7 cellular contexts compared by ENCODE assay signal in the genomic region with DNA sequence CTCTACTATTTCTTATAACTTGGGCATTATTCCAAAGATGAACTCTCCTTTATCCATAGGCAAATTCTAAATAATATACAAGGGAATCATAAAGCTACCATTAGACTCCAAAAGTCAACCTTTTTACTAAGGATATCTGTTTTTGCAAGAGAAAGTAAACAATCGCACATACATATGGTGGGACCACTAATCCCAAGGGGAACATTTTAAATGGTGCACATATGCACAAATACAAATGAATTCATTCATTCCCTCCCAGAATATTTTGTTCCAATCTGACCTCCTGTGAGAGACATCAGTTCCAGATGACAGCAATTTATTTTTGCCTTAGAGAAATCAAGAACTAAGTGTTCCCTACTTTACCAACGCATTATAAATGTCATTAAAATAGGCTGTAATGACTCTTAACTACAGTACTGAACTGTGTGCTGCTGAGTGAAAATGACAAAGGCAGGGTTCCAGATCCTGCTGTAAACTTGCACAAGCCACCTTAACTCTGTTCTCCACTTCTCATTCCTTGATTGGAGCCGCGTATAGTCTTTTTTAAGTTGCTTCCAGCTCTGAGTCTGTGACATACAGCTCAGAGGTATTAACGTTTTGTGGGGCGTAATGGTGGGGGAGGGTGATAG. TPM values are rescaled to one million over a fixed set of nuclear protein-coding genes. Genes with fewer than 3 reads are reported as not detected.
DNase-seq lines count a peak whose midpoint lies in the region; ATAC-seq, FAIRE-seq and TF ChIP-seq lines count a peak whose summit lies in the region.

No MANE protein-coding gene starts in this region.

- H3K36me3 ChIP-seq in HCT116 (ENCODE audit: control insufficient read depth in 1 of 2, insufficient read depth in 2 of 2, low read length in 2 of 2) = peaks cover 3 to 29% of the 10 kb centered on the region in 2 experiments; a peak in 2 of 4 replicates
- H3K36me3 ChIP-seq in skeletal muscle tissue (ENCODE audit: control insufficient read depth in 3 of 3, insufficient read depth in 3 of 3, low read length in 3 of 3) = no peaks in the 10 kb centered on the region

- RAD21 ChIA-PET in HCT116 (lab: Charles Lee; ENCODE audit: low non-redundant PET in 1 of 2, low total read pairs in 2 of 2, uncharacterized antibody in 2 of 2, unreplicated experiment in 2 of 2) = no interaction called here

- H3K4me1 ChIP-seq in HCT116 (ENCODE audit: control insufficient read depth in 1 of 2, insufficient read depth in 2 of 2, low read length in 2 of 2) = peaks cover 8 to 29% of the 10 kb centered on the region in 2 experiments
- peaks cover 23 to 43% (median 31%) of the 10 kb centered on the region in 3 donors for H3K4me1 ChIP-seq in skeletal muscle tissue (ENCODE audit: control insufficient read depth in 3 of 3, insufficient read depth in 3 of 3, low read length in 3 of 3)

- no peak overlapping the region for H3K27ac ChIP-seq in HCT116 (ENCODE audit: low read depth, low read length)
- H3K27ac ChIP-seq in VCaP = peak overlapping the region; percentile 96
- H3K27ac ChIP-seq in skeletal muscle tissue (ENCODE audit: low read depth, low read length) = no peak overlapping the region

- no peaks in the 10 kb centered on the region for H3K36me3 Mint-ChIP-seq in glutamatergic neuron (ENCODE audit: unreplicated experiment)

- peak overlapping the region; percentile 97 for H3K4me3 Mint-ChIP-seq in glutamatergic neuron (ENCODE audit: unreplicated experiment)

- peak overlapping the region; percentile 87 to 94 for H3K4me3 ChIP-seq in HCT116 (replicated peaks in 1 of 2; ENCODE audit: low read depth in 1 of 2, low read length in 2 of 2)
- peak overlapping the region; percentile 90 to 98 (median 97) for H3K4me3 ChIP-seq in skeletal muscle tissue (ENCODE audit: low read length in 3 of 3)

- CTCF ChIA-PET in HCT116 (lab: Charles Lee) = no interaction called here

- BruUV-seq in HCT116 (replicated peaks; lab: Mats Ljungman, UMichigan) = no TSS peak

- intact Hi-C loops in HCT116 (cut with micrococcal nuclease) = no loop called here

- TF ChIP-seq RAD21 in HCT116 (IDR thresholded peaks at IDR 0.05; ENCODE audit: low read depth) = no peak

- no peaks in the 10 kb centered on the region for H3K9me2 ChIP-seq in HCT116 (ENCODE audit: insufficient read depth)

- H3K9me3 ChIP-seq in HCT116 (ENCODE audit: control insufficient read depth in 1 of 2, insufficient read depth in 1 of 2, low read depth in 1 of 2, low read length in 2 of 2) (no peaks in the 10 kb centered on the region), skeletal muscle tissue (ENCODE audit: control insufficient read depth in 3 of 3, low read length in 3 of 3) (no peaks in the 10 kb centered on the region)

- H3K27ac Mint-ChIP-seq in glutamatergic neuron (ENCODE audit: unreplicated experiment) = peak overlapping the region; percentile 92

- peaks cover 27% of the 10 kb centered on the region for H3K4me1 Mint-ChIP-seq in glutamatergic neuron (ENCODE audit: low read depth, unreplicated experiment)

- H3K9ac ChIP-seq in HCT116 (ENCODE audit: low read length) (peak overlapping the region; percentile 100), skeletal muscle tissue (ENCODE audit: low read depth in 1 of 3, low read length in 3 of 3) (peak overlapping the region; percentile 17 to 99 (median 63))

- H2AFZ ChIP-seq in HCT116 (ENCODE audit: low read depth, low read length, poor library complexity, severe bottlenecking) = no peak overlapping the region

- no peak for TF ChIP-seq POLR2A in HCT116 (IDR thresholded peaks at IDR 0.05; ENCODE audit: borderline replicate concordance, extremely low read depth, insufficient read depth, insufficient read length)

- peaks cover 7% of the 10 kb centered on the region for H3K9me3 Mint-ChIP-seq in glutamatergic neuron (ENCODE audit: unreplicated experiment)

- DNase-seq in HCT116 (ENCODE audit: low read depth, low spot score) = no peak
- DNase-seq in glutamatergic neuron = no peak
- DNase-seq in HTR-8/SVneo (ENCODE audit: insufficient read length, low spot score) = no peak
- DNase-seq in mucosa of gallbladder (ENCODE audit: low spot score) = no peak

- H3K4me2 ChIP-seq in HCT116 (ENCODE audit: low read length) = peak overlapping the region; percentile 78

- ATAC-seq in HCT116 (no peak), HG03135 (IDR thresholded peaks at IDR 0.05; ENCODE audit: unreplicated experiment) (no peak)

- POLR2A ChIA-PET in HCT116 (lab: Charles Lee) = no interaction called here

- H3K27me3 ChIP-seq in HCT116 (ENCODE audit: insufficient read depth, low read length) (no peaks in the 10 kb centered on the region), skeletal muscle tissue (ENCODE audit: control insufficient read depth in 3 of 3, insufficient read depth in 3 of 3, low read length in 3 of 3) (no peaks in the 10 kb centered on the region)

- TF ChIP-seq CTCF in HCT116 (IDR thresholded peaks at IDR 0.05 in 2 of 3, conservative IDR thresholded peaks at IDR 0.05 in 1 of 3; ENCODE audit: borderline replicate concordance in 1 of 3, insufficient read depth in 1 of 3, low read depth in 2 of 3, low read length in 2 of 3) = no peak
- TF ChIP-seq CTCF in VCaP (conservative IDR thresholded peaks at IDR 0.05) = no peak
- TF ChIP-seq CTCF in glutamatergic neuron (IDR thresholded peaks at IDR 0.05; ENCODE audit: partially characterized antibody, unreplicated experiment) = no peak

- H3K27me3 Mint-ChIP-seq in glutamatergic neuron (ENCODE audit: unreplicated experiment) = peaks cover 5% of the 10 kb centered on the region

- no peak for FAIRE-seq in HTR-8/SVneo (lab: Jason Lieb, UNC)

- H3K79me2 ChIP-seq in HCT116 (ENCODE audit: insufficient read depth, low read length) = peaks cover 71% of the 10 kb centered on the region

- H4K20me1 ChIP-seq in HCT116 (ENCODE audit: insufficient read depth) = peaks cover 36% of the 10 kb centered on the region

TF ChIP-seq in HCT116, 20 proteins besides CTCF, POLR2A, EP300 and RAD21:
- TF ChIP-seq EZH2 (IDR thresholded peaks at IDR 0.05) = no peak
- TF ChIP-seq SP1 (IDR thresholded peaks at IDR 0.05; ENCODE audit: low read depth) = 0 out of 2 replicates have a peak, but pooled peaks have one; percentile 2

RNA-seq across cellular contexts. Expression of gene DHX15, which starts 2.0 kb away (rescaled TPM):
- total RNA-seq in HCT116 (2021; ENCODE audit: unreplicated experiment) (195 TPM), glutamatergic neuron (ENCODE audit: unreplicated experiment) (178 TPM), skeletal muscle tissue (165 TPM), mucosa of gallbladder (84.5 TPM)
- polyA plus RNA-seq in HCT116 (2012) = 104 and 107 TPM in 2 replicates
